15 cellular contexts compared by ENCODE assay signal in the genomic region with DNA sequence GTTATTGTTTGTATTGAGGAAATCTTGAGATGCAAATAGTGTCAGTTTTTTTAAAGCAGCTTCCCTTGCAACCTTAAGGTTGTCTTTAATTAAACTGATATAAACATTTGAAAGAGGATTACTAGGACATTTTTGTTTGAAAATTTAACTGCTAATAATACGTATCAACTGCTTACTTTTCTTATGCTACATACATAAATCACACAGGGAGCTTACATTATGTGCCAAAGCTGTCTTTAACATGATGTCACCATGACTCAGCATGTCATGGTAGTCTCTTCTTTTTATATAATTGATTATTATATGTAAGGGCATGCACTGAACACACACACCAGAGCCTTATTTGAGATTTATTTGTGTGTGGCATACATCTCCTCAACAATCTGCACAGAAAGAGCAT.
DNase-seq lines count a peak whose midpoint lies in the region; ATAC-seq, FAIRE-seq and TF ChIP-seq lines count a peak whose summit lies in the region.
"Had no signal": no experiment of that assay in that cellular context is flagged by ENCODE, and none has a peak within 500 bp of the region (broad histone marks: within the 10 kb centered on the region; RNA-seq: fewer than 3 reads in every experiment).

No MANE protein-coding gene starts in this region.

- peak; percentile 28 for FAIRE-seq in A549 (lab: Jason Lieb, UNC)
- FAIRE-seq: G401.6 had no signal

- H3K9me2 ChIP-seq in SK-N-SH: no peaks in the 10 kb centered on the region

- peak in 1 of 2 experiments; percentile 46; a peak in 3 of 6 replicates for ATAC-seq in A549
- ATAC-seq in GM21619 (IDR thresholded peaks at IDR 0.05; ENCODE audit: unreplicated experiment): no peak
- ATAC-seq: naive thymus-derived CD8-positive, alpha-beta T cell had no signal

- H3K27me3 ChIP-seq in SK-N-SH (ENCODE audit: insufficient read depth) (no peaks in the 10 kb centered on the region), fibroblast of lung (ENCODE audit: control insufficient read depth, insufficient read depth, low read length) (no peaks in the 10 kb centered on the region)

- peaks cover 36% of the 10 kb centered on the region for H3K4me1 ChIP-seq in A549
- H3K4me1 ChIP-seq in SK-N-SH (ENCODE audit: control insufficient read depth in 1 of 2, insufficient read depth in 2 of 2, low read depth in 1 of 2, low read length in 1 of 2): peaks cover 0 to 33% of the 10 kb centered on the region in 2 experiments; a peak in 3 of 4 replicates
- H3K4me1 ChIP-seq in fibroblast of lung (ENCODE audit: control insufficient read depth, extremely low read depth, insufficient read depth, low read length): peaks cover 2% of the 10 kb centered on the region

- no peak for TF ChIP-seq POLR2A in A549 (IDR thresholded peaks at IDR 0.05; ENCODE audit: low read length)

- H3K9ac ChIP-seq in SK-N-SH (no peak overlapping the region; the same call in 1 of the 2 replicates), fibroblast of lung (ENCODE audit: insufficient read depth, low read length) (no peak overlapping the region)

- CTCF ChIA-PET in A549 (lab: Yijun Ruan, JAX) (interaction anchor here (1.1 to 1.4 kb wide), 2 partner anchors 9 to 13 kb away, joined by 3 to 4 read pairs; no protein-coding TSS in a partner anchor), SK-N-SH (lab: Yijun Ruan, JAX) (no interaction called here)

- peak in 1 of 2 experiments; percentile 67 for DNase-seq in A549 (ENCODE audit: low read depth in 1 of 2, low spot score in 1 of 2)
- peak; percentile 7 for DNase-seq in HT-29 (ENCODE audit: low spot score)
- no peak for DNase-seq in SK-N-SH
- DNase-seq in fibroblast of lung (ENCODE audit: low read depth in 2 of 2): peak; percentile 75 to 83
- no peak for DNase-seq in epidermal melanocyte (ENCODE audit: insufficient read length, low spot score)
- no peak for DNase-seq in NOMO-1 treated with DMSO at 0.1 percent for 48 hours (lab: John Stamatoyannopoulos, UW; ENCODE audit: unreplicated experiment)
- DNase-seq in AML-193 (lab: John Stamatoyannopoulos, UW): no peak
- DNase-seq: anterior cingulate cortex; islet precursor cell; naive thymus-derived CD8-positive, alpha-beta T cell; NCI-H1105; T1000 had no signal

- POLR2A ChIA-PET in A549 (lab: Yijun Ruan, JAX): no interaction called here
- POLR2A ChIA-PET in SK-N-SH (lab: Yijun Ruan, JAX): no interaction called here

- TF ChIP-seq EP300 in A549 (IDR thresholded peaks at IDR 0.05) (no peak), SK-N-SH (IDR thresholded peaks at IDR 0.05; ENCODE audit: borderline replicate concordance in 1 of 2, low read depth in 1 of 2, low read length in 1 of 2) (no peak)

- peaks cover 3% of the 10 kb centered on the region for H3F3A ChIP-seq in SK-N-SH (replicated peaks; ENCODE audit: insufficient read depth)

- H3K9me3 ChIP-seq in A549: no peaks in the 10 kb centered on the region
- no peaks in the 10 kb centered on the region for H3K9me3 ChIP-seq in SK-N-SH
- H3K9me3 ChIP-seq in fibroblast of lung (ENCODE audit: control insufficient read depth, insufficient read depth, low read depth, low read length): no peaks in the 10 kb centered on the region

- H2AFZ ChIP-seq in SK-N-SH (ENCODE audit: low read depth) (peak overlapping the region; percentile 21; the same call in 1 of the 2 replicates), fibroblast of lung (ENCODE audit: low read length) (no peak overlapping the region)

- TF ChIP-seq RAD21 in A549 (conservative IDR thresholded peaks at IDR 0.05 in 1 of 2, IDR thresholded peaks at IDR 0.05 in 1 of 2) (no peak), SK-N-SH (IDR thresholded peaks at IDR 0.05; ENCODE audit: low read length) (no peak)

- H3K79me2 ChIP-seq in SK-N-SH (ENCODE audit: insufficient read depth) (no peaks in the 10 kb centered on the region), fibroblast of lung (ENCODE audit: control insufficient read depth, insufficient read depth, low read length) (no peaks in the 10 kb centered on the region)

- no peaks in the 10 kb centered on the region for H3K36me3 ChIP-seq in SK-N-SH (replicated peaks in 1 of 2; ENCODE audit: control insufficient read depth in 1 of 2, insufficient read depth in 2 of 2, low read length in 1 of 2)
- H3K36me3 ChIP-seq in fibroblast of lung (ENCODE audit: control insufficient read depth, insufficient read depth, low read length): no peaks in the 10 kb centered on the region

- H3K4me3 ChIP-seq in A549 (no peak overlapping the region), SK-N-SH (ENCODE audit: low read depth in 2 of 2, low read length in 1 of 2) (no peak overlapping the region), fibroblast of lung (replicated peaks in 1 of 4; ENCODE audit: control extremely low read depth in 1 of 4, insufficient read depth in 1 of 4, low read depth in 3 of 4, low read length in 4 of 4) (no peak overlapping the region)
- H3K4me3 ChIP-seq: skin epidermis had no signal

- peak overlapping the region; percentile 29 for H3K4me2 ChIP-seq in A549
- no peak overlapping the region for H3K4me2 ChIP-seq in SK-N-SH
- no peak overlapping the region for H3K4me2 ChIP-seq in fibroblast of lung (ENCODE audit: extremely low read depth, insufficient read depth, low read length)

- no peaks in the 10 kb centered on the region for H4K20me1 ChIP-seq in SK-N-SH (ENCODE audit: insufficient read depth)
- H4K20me1 ChIP-seq in fibroblast of lung (ENCODE audit: control insufficient read depth, extremely low read depth, insufficient read depth, low read length): no peaks in the 10 kb centered on the region

- no peak for TF ChIP-seq CTCF in A549 (IDR thresholded peaks at IDR 0.05)
- no peak for TF ChIP-seq CTCF in SK-N-SH (IDR thresholded peaks at IDR 0.05)
- no peak for TF ChIP-seq CTCF in fibroblast of lung (conservative IDR thresholded peaks at IDR 0.05 in 1 of 2, IDR thresholded peaks at IDR 0.05 in 1 of 2; ENCODE audit: low read depth in 1 of 2, low read length in 2 of 2)

- WGBS in A549 (ENCODE audit: missing lambda C conversion rate): 17% methylated on average over 1 of the region's 1 CpG
- WGBS in SK-N-SH (ENCODE audit: low lambda C conversion rate): 10% methylated on average over 1 of the region's 1 CpG

- H3K27ac ChIP-seq in A549 (peak overlapping the region; percentile 69 to 81), SK-N-SH (ENCODE audit: low read depth in 2 of 2, low read length in 1 of 2) (peak overlapping the region in 1 of 2 experiments; percentile 81; a peak in 1 of 4 replicates), fibroblast of lung (ENCODE audit: insufficient read depth, low read length) (no peak overlapping the region)
- H3K27ac ChIP-seq: skin epidermis had no signal

TF ChIP-seq in A549, 52 proteins besides CTCF, POLR2A, EP300 and RAD21:
- TF ChIP-seq FOSL2 (IDR thresholded peaks at IDR 0.05): no peak
- peak; percentile 70 for TF ChIP-seq FOSL2 (CRISPR knock-in tag; IDR thresholded peaks at IDR 0.05)
- TF ChIP-seq JUNB (IDR thresholded peaks at IDR 0.05): 0 out of 2 replicates have a peak, but pooled peaks have one; percentile 31
- TF ChIP-seq ZNF302 (CRISPR knock-in tag; IDR thresholded peaks at IDR 0.05): no peak
- no peak for TF ChIP-seq CHD4 (IDR thresholded peaks at IDR 0.05; ENCODE audit: borderline replicate concordance)
- peak; percentile 96 for TF ChIP-seq MAFK (IDR thresholded peaks at IDR 0.05; ENCODE audit: partially characterized antibody)
- TF ChIP-seq NFE2L2 (conservative IDR thresholded peaks at IDR 0.05; ENCODE audit: low read length): peak; percentile 97
- no peak for TF ChIP-seq SMC3 (IDR thresholded peaks at IDR 0.05)
- TF ChIP-seq ZSCAN20 (CRISPR knock-in tag; IDR thresholded peaks at IDR 0.05): 0 out of 2 replicates have a peak, but pooled peaks have one; percentile 43

TF ChIP-seq in SK-N-SH, 30 proteins besides CTCF, POLR2A, EP300 and RAD21 (continues in another document):
- TF ChIP-seq TAF1 (IDR thresholded peaks at IDR 0.05; ENCODE audit: borderline replicate concordance, low read depth, low read length) (no peak), CHD2 (IDR thresholded peaks at IDR 0.05; ENCODE audit: low read length, partially characterized antibody) (no peak), EZH2phosphoT487 (IDR thresholded peaks at IDR 0.05; ENCODE audit: borderline replicate concordance, low read depth) (no peak), RCOR1 (IDR thresholded peaks at IDR 0.05; ENCODE audit: low read length) (no peak), TCF12 (IDR thresholded peaks at IDR 0.05) (0 out of 2 replicates have a peak, but pooled peaks have one; percentile 13), SMC3 (IDR thresholded peaks at IDR 0.05; ENCODE audit: low read depth, low read length) (no peak), FOSL2 (IDR thresholded peaks at IDR 0.05; ENCODE audit: borderline replicate concordance, low read depth) (peak; percentile 54; the same call in 1 of the 2 replicates), MXI1 (IDR thresholded peaks at IDR 0.05; ENCODE audit: low read depth, low read length) (no peak), GABPA (IDR thresholded peaks at IDR 0.05; ENCODE audit: low read depth) (no peak), TEAD4 (IDR thresholded peaks at IDR 0.05; ENCODE audit: borderline replicate concordance, insufficient read depth) (no peak), NFIC (IDR thresholded peaks at IDR 0.05; ENCODE audit: borderline replicate concordance) (no peak), FOXM1 (IDR thresholded peaks at IDR 0.05; ENCODE audit: low read depth) (no peak), RXRA (IDR thresholded peaks at IDR 0.05; ENCODE audit: borderline replicate concordance, low read depth) (no peak), RFX5 (IDR thresholded peaks at IDR 0.05; ENCODE audit: low read length) (no peak), JUND (IDR thresholded peaks at IDR 0.05) (no peak; the same call in none of the 2 replicates), MEF2A (IDR thresholded peaks at IDR 0.05; ENCODE audit: borderline replicate concordance, low read depth) (no peak)
- TF ChIP-seq, protein P1, sequence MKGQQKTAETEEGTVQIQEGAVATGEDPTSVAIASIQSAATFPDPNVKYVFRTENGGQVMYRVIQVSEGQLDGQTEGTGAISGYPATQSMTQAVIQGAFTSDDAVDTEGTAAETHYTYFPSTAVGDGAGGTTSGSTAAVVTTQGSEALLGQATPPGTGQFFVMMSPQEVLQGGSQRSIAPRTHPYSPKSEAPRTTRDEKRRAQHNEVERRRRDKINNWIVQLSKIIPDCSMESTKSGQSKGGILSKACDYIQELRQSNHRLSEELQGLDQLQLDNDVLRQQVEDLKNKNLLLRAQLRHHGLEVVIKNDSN (IDR thresholded peaks at IDR 0.05; ENCODE audit: borderline replicate concordance, low read depth): no peak

Comparison
In these comparisons a context has a peak if more than half of its experiments do, and no peak if none do; other contexts are left out.
1. DNase-seq: peak in HT-29 (single experiment) and fibroblast of lung (2 of 2); none in SK-N-SH (single experiment), epidermal melanocyte (single experiment), NOMO-1 treated with DMSO at 0.1 percent for 48 hours (single experiment) and AML-193 (0 of 2).